24 cellular contexts compared by ENCODE assay signal in the genomic region with DNA sequence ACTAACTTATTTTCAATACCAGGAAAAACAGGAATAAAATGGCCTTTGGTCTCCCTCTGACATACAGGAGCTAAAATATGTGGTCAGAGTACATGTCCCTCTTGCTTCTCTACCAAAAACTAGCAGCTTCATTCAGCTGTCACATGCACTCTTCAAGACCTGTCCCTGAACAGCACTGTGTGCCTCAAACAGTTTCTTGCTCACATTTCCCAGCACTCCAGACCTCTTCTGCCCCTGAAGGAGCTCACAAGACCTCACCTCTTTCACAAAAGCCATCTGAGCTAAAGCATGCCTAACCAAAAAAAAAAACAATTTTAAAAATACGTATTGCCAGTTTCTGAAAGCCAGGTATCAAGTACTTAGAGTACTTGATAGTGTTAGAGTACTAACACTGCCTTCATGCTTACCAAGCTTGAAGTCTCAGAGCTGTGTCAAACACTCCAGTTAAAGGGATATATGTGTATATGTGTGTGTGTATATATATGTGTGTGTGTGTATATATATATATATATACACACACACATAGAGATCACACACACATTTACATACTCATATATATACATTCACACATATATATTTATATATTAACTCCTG.
"Had no signal": no experiment of that assay in that cellular context is flagged by ENCODE, and none has a peak within 500 bp of the region (broad histone marks: within the 10 kb centered on the region; RNA-seq: fewer than 3 reads in every experiment).

No MANE protein-coding gene starts in this region.

- H3K4me1 ChIP-seq: SJSA1 had no signal

- H3K9ac ChIP-seq: KMS-11 had no signal

- H3K27ac ChIP-seq: HL-60, KMS-11, SJSA1, SK-N-MC had no signal

- H3K9me3 Mint-ChIP-seq: IgD-negative memory B cell had no signal

- ATAC-seq: K562 had no signal

- H3K27ac Mint-ChIP-seq: IgD-negative memory B cell had no signal

- H3K4me3 ChIP-seq: K562, SJSA1, SK-N-MC had no signal

- H3K9me3 ChIP-seq: SJSA1 had no signal

- H3K4me1 Mint-ChIP-seq: IgD-negative memory B cell had no signal

- H3K27me3 ChIP-seq: SJSA1 had no signal

- DNase-seq: Kasumi-1, MM.1S, NCI-H1092 treated with DMSO at 0.1 percent for 48 hours, NCI-H1417, NCI-H1436 treated with DMSO at 0.1 percent for 48 hours, NCI-H1694, NCI-H187 treated with DMSO at 0.1 percent for 48 hours, NCI-H2029 treated with DMSO at 0.1 percent for 48 hours, NCI-H2171, NCI-H226, NCI-H446, NCI-H510A, NCI-H524 treated with DMSO at 0.1 percent for 48 hours, NCI-H69, NCI-H774, Right ventricle myocardium superior, RPMI8226, SIG-M5 had no signal

- H3K36me3 Mint-ChIP-seq: IgD-negative memory B cell had no signal

- H3K4me2 ChIP-seq: KMS-11 had no signal

- H3K36me3 ChIP-seq: SJSA1 had no signal
